ENCODE assay signal across 8 cellular contexts in genomic region chrX:155070038-155070437, GRCh38. TPM values are rescaled to one million over a fixed set of nuclear protein-coding genes. Genes with fewer than 3 reads are reported as not detected.
DNase-seq lines count a peak whose midpoint lies in the region; ATAC-seq and TF ChIP-seq lines count a peak whose summit lies in the region.

No MANE protein-coding gene starts in this region.

- intact Hi-C loops in ovary (cut with DNase I): no loop called here

- peak overlapping the region; percentile 69 for H3K9ac ChIP-seq in DND-41 (ENCODE audit: low read depth, low read length)
- peak overlapping the region; percentile 77 for H3K9ac ChIP-seq in endocrine pancreas (ENCODE audit: control insufficient read depth, insufficient read depth, low read length)

- H3K27me3 ChIP-seq in DND-41 (ENCODE audit: insufficient read depth, low read length, poor library complexity) (no peaks in the 10 kb centered on the region), endocrine pancreas (ENCODE audit: control insufficient read depth, insufficient read depth, low read length) (no peaks in the 10 kb centered on the region), ovary (no peaks in the 10 kb centered on the region)

- H3K36me3 ChIP-seq in DND-41 (ENCODE audit: insufficient read depth, low read length): peaks cover 19% of the 10 kb centered on the region
- no peaks in the 10 kb centered on the region for H3K36me3 ChIP-seq in endocrine pancreas (ENCODE audit: control insufficient read depth, insufficient read depth, low read length)
- no peaks in the 10 kb centered on the region for H3K36me3 ChIP-seq in ovary

- no peak for TF ChIP-seq EP300 in ovary (IDR thresholded peaks at IDR 0.05)

- H3K27ac ChIP-seq in DND-41 (ENCODE audit: low read length): no peak overlapping the region; the same call in 1 of the 2 replicates
- H3K27ac ChIP-seq in ovary: no peak overlapping the region

- peak overlapping the region; percentile 94 for H3K4me2 ChIP-seq in DND-41 (ENCODE audit: insufficient read depth, low read length)

- WGBS in ovary, 3 donors: 33 to 43% (median 34%) methylated on average over 12 of the region's 12 CpGs

- DNase-seq in DND-41 (peak; percentile 6), NCI-H774 (lab: John Stamatoyannopoulos, UW) (peak; percentile 1), ovary (no peak), retina (no peak), medulla oblongata (ENCODE audit: extremely low spot score) (no peak), AG08395 (ENCODE audit: low spot score) (no peak)
- DNase-seq in stimulated activated CD4-positive, alpha-beta T cell treated with anti-CD3 and anti-CD28 coated beads, Interleukin-1b, Interleukin-23, amount 100 ng/mL, for 48 hours: no peak

- peak overlapping the region; percentile 78 for H2AFZ ChIP-seq in DND-41 (ENCODE audit: low read depth, low read length)

- H3K79me2 ChIP-seq in DND-41 (ENCODE audit: insufficient read depth, low read length): peaks cover 53% of the 10 kb centered on the region

- TF ChIP-seq CTCF in DND-41 (IDR thresholded peaks at IDR 0.05; ENCODE audit: borderline replicate concordance, extremely low read depth, low read length, poor library complexity, severe bottlenecking) (no peak), ovary (IDR thresholded peaks at IDR 0.05) (no peak)

- peak overlapping the region; percentile 78 to 81; a peak in 3 of 4 replicates for H3K4me3 ChIP-seq in DND-41 (ENCODE audit: low read depth in 1 of 2, low read length in 2 of 2)
- peak overlapping the region; percentile 92 for H3K4me3 ChIP-seq in endocrine pancreas (ENCODE audit: control insufficient read depth, insufficient read depth, low read length)
- peak overlapping the region; percentile 45 for H3K4me3 ChIP-seq in ovary

- H4K20me1 ChIP-seq in DND-41 (ENCODE audit: insufficient read depth, low read length): no peaks in the 10 kb centered on the region

- peaks cover 54% of the 10 kb centered on the region for H3K4me1 ChIP-seq in DND-41 (ENCODE audit: insufficient read depth, low read length)
- H3K4me1 ChIP-seq in endocrine pancreas (ENCODE audit: control insufficient read depth, insufficient read depth, low read length): peaks cover 10% of the 10 kb centered on the region
- no peaks in the 10 kb centered on the region for H3K4me1 ChIP-seq in ovary (ENCODE audit: insufficient read depth)

- H3K9me3 ChIP-seq in DND-41 (ENCODE audit: insufficient read depth, low read length, severe bottlenecking): no peaks in the 10 kb centered on the region
- no peaks in the 10 kb centered on the region for H3K9me3 ChIP-seq in endocrine pancreas (ENCODE audit: control insufficient read depth, low read length)
- no peaks in the 10 kb centered on the region for H3K9me3 ChIP-seq in ovary

- no peak for TF ChIP-seq POLR2A in ovary (IDR thresholded peaks at IDR 0.05)

- ATAC-seq in DND-41 (ENCODE audit: insufficient read depth, low read depth): no peak

RNA-seq across cellular contexts. Expression of gene CMC4, which starts 0.9 kb away (rescaled TPM):
- 10 to 100 TPM in 3 of 7 donors, 1 to 10 TPM in 4; 7.1 to 34.1 (median 9.3) TPM for total RNA-seq in ovary
- 10 to 100 TPM in 1 of 2 donors, 1 to 10 TPM in 1; 5.2 to 17.0 TPM for polyA plus RNA-seq in ovary

RNA-seq across cellular contexts. Expression of gene MTCP1, which starts 0.9 kb away (rescaled TPM):
- 10 to 100 TPM in 4 of 7 donors, 1 to 10 TPM in 2, under 1 TPM in 1; 0.36 to 29.0 (median 27.3) TPM for total RNA-seq in ovary
- 10 to 100 TPM; 14.0 to 29.0 TPM for polyA plus RNA-seq in ovary

RNA-seq across cellular contexts. Expression of gene BRCC3, which starts 1.3 kb away (rescaled TPM):
- 10 to 100 TPM in 5 of 7 donors, 1 to 10 TPM in 2; 4.3 to 15.1 (median 13.3) TPM for total RNA-seq in ovary
- polyA plus RNA-seq in ovary: 10 to 100 TPM in 1 of 2 donors, 1 to 10 TPM in 1; 5.9 to 13.9 TPM

RNA-seq across cellular contexts. Expression of gene FUNDC2, which starts 43.4 kb away (rescaled TPM):
- 100 to 1,000 TPM; 133 to 179 (median 144) TPM for total RNA-seq in ovary
- polyA plus RNA-seq in ovary: 100 to 1,000 TPM; 149 to 257 TPM

RNA-seq across cellular contexts. Expression of gene F8, which starts 47.5 kb away (rescaled TPM):
- total RNA-seq in ovary: 10 to 100 TPM; 15.5 to 77.5 (median 23.9) TPM
- 10 to 100 TPM; 15.3 to 18.9 TPM for polyA plus RNA-seq in ovary

Comparison
In these comparisons a context has a peak if more than half of its experiments do, and no peak if none do; other contexts are left out.
1. DNase-seq: peak in DND-41 (single experiment) and NCI-H774 (single experiment); none in ovary (0 of 5), retina (single experiment), medulla oblongata (single experiment), AG08395 (single experiment) and stimulated activated CD4-positive, alpha-beta T cell treated with anti-CD3 and anti-CD28 coated beads, Interleukin-1b, Interleukin-23, amount 100 ng/mL, for 48 hours (single experiment).
2. Peak in every context shown above with its lines, with median percentiles within 50 percentile points of each other: H3K4me3 ChIP-seq.